Comparison of ENCODE assay signal across 8 cellular contexts in the genomic region with DNA sequence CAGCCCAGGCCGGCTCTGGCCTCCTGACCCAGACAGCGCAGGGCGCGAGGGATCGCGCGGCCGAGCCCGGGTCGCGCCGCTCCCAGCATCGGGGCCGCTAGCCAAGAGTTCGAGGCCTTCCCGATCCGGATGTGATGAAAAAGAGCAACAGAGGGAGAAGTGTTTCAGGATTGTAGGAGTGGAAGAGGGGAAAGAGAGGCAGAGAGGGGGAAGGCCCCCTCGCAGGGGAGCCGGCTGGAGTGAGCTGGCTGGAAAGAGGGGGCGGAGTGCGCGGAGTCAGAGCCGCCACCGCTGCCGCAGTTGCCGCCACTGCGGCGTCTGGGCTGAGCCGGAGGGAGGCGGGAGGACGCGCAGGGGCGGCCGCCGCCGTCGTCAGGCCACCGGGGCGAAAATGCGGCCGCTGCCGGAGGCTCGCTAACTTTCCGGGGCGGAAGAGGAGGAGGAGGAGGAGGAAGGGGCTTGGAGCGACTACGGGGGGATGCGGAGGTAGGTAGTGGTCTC. TPM values are rescaled to one million over a fixed set of nuclear protein-coding genes. Genes with fewer than 3 reads are reported as not detected.
DNase-seq lines count a peak whose midpoint lies in the region; ATAC-seq and TF ChIP-seq lines count a peak whose summit lies in the region.

No MANE protein-coding gene starts in this region.

- ATAC-seq in natural killer cell treated with Interleukin-12 subunit alpha and Interleukin-12 subunit beta and Interleukin-15 and Interleukin-18, amount 100 ng/mL, for 72 hours: peak; percentile 81 to 88

- TF ChIP-seq CTCF in GM12875 (IDR thresholded peaks at IDR 0.05; ENCODE audit: borderline replicate concordance, insufficient read depth, low read depth, low read length) (no peak), HEK293 (tag by site-specific recombination; IDR thresholded peaks at IDR 0.05) (peak; percentile 23; the same call in 1 of the 2 replicates), esophagus muscularis mucosa (IDR thresholded peaks at IDR 0.05) (no peak)

- no peaks in the 10 kb centered on the region for H3K27me3 Mint-ChIP-seq in natural killer cell treated with Interleukin-12 subunit alpha and Interleukin-12 subunit beta and Interleukin-15 and Interleukin-18, amount 100 ng/mL, for 72 hours

- H3K27me3 ChIP-seq in esophagus muscularis mucosa: no peaks in the 10 kb centered on the region

- peak overlapping the region; percentile 87 for H3K4me3 ChIP-seq in GM12875 (ENCODE audit: low read depth, low read length)
- H3K4me3 ChIP-seq in HEK293 (ENCODE audit: low read depth, low read length): peak overlapping the region; percentile 87
- H3K4me3 ChIP-seq in esophagus muscularis mucosa: peak overlapping the region; percentile 75 to 91 (median 88)

- peaks cover 46 to 58% of the 10 kb centered on the region in 2 donors for H3K4me1 Mint-ChIP-seq in natural killer cell treated with Interleukin-12 subunit alpha and Interleukin-12 subunit beta and Interleukin-15 and Interleukin-18, amount 100 ng/mL, for 72 hours (ENCODE audit: low read depth in 2 of 2)

- DNase-seq in NCI-H1105 treated with DMSO at 0.1 percent for 48 hours (lab: John Stamatoyannopoulos, UW) (peak; percentile 24), activated T-cell treated with anti-CD3 and anti-CD28 coated beads for 48 hours (ENCODE audit: low read depth) (peak; percentile 70), esophagus muscularis mucosa (ENCODE audit: extremely low spot score) (no peak), stromal cell of bone marrow (ENCODE audit: low read depth) (peak; percentile 48), GOT3 (lab: John Stamatoyannopoulos, UW) (no peak)
- DNase-seq in natural killer cell treated with Interleukin-12 subunit alpha and Interleukin-12 subunit beta and Interleukin-15 and Interleukin-18, amount 100 ng/mL, for 72 hours (ENCODE audit: low spot score): peak; percentile 86

- no peak for TF ChIP-seq EP300 in esophagus muscularis mucosa (IDR thresholded peaks at IDR 0.05)

- peak overlapping the region; percentile 99 for H3K4me3 Mint-ChIP-seq in natural killer cell treated with Interleukin-12 subunit alpha and Interleukin-12 subunit beta and Interleukin-15 and Interleukin-18, amount 100 ng/mL, for 72 hours

- intact Hi-C loops in esophagus muscularis mucosa (cut with DNase I): loop anchor here (5.0 kb wide), 1 partner anchor 85 kb away; no protein-coding TSS in a partner anchor

- CTCF ChIA-PET in HEK293 (lab: Yijun Ruan, JAX): no interaction called here

- H3K9me3 Mint-ChIP-seq in natural killer cell treated with Interleukin-12 subunit alpha and Interleukin-12 subunit beta and Interleukin-15 and Interleukin-18, amount 100 ng/mL, for 72 hours: no peaks in the 10 kb centered on the region

- H3K36me3 ChIP-seq in HEK293 (ENCODE audit: control insufficient read depth in 2 of 2, insufficient read depth in 1 of 2, low read length in 2 of 2) (no peaks in the 10 kb centered on the region; a peak in 1 of 3 replicates), esophagus muscularis mucosa (no peaks in the 10 kb centered on the region)

- peak overlapping the region; percentile 86 for H3K27ac ChIP-seq in HEK293 (ENCODE audit: extremely low read depth, low read depth, low read length)
- peak overlapping the region; percentile 86 to 96 (median 94) for H3K27ac ChIP-seq in esophagus muscularis mucosa (replicated peaks in 1 of 4)

- POLR2A ChIA-PET in HEK293 (lab: Yijun Ruan, JAX): interaction anchor here (0.6 kb wide), 1 partner anchor 49 kb away, joined by 3 read pairs; no protein-coding TSS in a partner anchor

- no peaks in the 10 kb centered on the region for H3K9me3 ChIP-seq in HEK293 (ENCODE audit: control insufficient read depth, insufficient read depth, low read depth, low read length)
- H3K9me3 ChIP-seq in esophagus muscularis mucosa: no peaks in the 10 kb centered on the region

- 0% methylated on average over 35 of the region's 48 CpGs for WGBS in esophagus muscularis mucosa

- peaks cover 4% of the 10 kb centered on the region; the same call in 1 of the 2 replicates for H3K4me1 ChIP-seq in HEK293 (ENCODE audit: control insufficient read depth, insufficient read depth, low read length)
- peaks cover 14 to 45% (median 43%) of the 10 kb centered on the region in 4 donors for H3K4me1 ChIP-seq in esophagus muscularis mucosa

- peak overlapping the region; percentile 99 to 100 for H3K27ac Mint-ChIP-seq in natural killer cell treated with Interleukin-12 subunit alpha and Interleukin-12 subunit beta and Interleukin-15 and Interleukin-18, amount 100 ng/mL, for 72 hours

- no peak for TF ChIP-seq POLR2A in esophagus muscularis mucosa (IDR thresholded peaks at IDR 0.05; ENCODE audit: low read depth)

- peaks cover 4% of the 10 kb centered on the region for H3K36me3 Mint-ChIP-seq in natural killer cell treated with Interleukin-12 subunit alpha and Interleukin-12 subunit beta and Interleukin-15 and Interleukin-18, amount 100 ng/mL, for 72 hours

TF ChIP-seq in HEK293, 187 proteins besides CTCF, POLR2A, EP300 and RAD21 (continues in another document):
- TF ChIP-seq ZNF394 (tag by site-specific recombination; IDR thresholded peaks at IDR 0.05; ENCODE audit: borderline replicate concordance): peak; percentile 35; the same call in 1 of the 2 replicates
- TF ChIP-seq ZNF654 (tag by site-specific recombination; IDR thresholded peaks at IDR 0.05; ENCODE audit: low read depth): no peak
- TF ChIP-seq ZNF354C (tag by site-specific recombination; IDR thresholded peaks at IDR 0.05; ENCODE audit: borderline replicate concordance, low read depth): no peak
- no peak for TF ChIP-seq ZNF510 (tag by site-specific recombination; IDR thresholded peaks at IDR 0.05; ENCODE audit: insufficient replicate concordance)
- no peak for TF ChIP-seq TCF7L2 (IDR thresholded peaks at IDR 0.05; ENCODE audit: borderline replicate concordance, low read depth, low read length)
- TF ChIP-seq ZFP69B (tag by site-specific recombination; IDR thresholded peaks at IDR 0.05): 0 out of 2 replicates have a peak, but pooled peaks have one; percentile 46
- TF ChIP-seq SP7 (tag by site-specific recombination; IDR thresholded peaks at IDR 0.05): peak; percentile 62
- TF ChIP-seq ZNF600 (tag by site-specific recombination; IDR thresholded peaks at IDR 0.05): peak; percentile 88
- TF ChIP-seq, protein P1, sequence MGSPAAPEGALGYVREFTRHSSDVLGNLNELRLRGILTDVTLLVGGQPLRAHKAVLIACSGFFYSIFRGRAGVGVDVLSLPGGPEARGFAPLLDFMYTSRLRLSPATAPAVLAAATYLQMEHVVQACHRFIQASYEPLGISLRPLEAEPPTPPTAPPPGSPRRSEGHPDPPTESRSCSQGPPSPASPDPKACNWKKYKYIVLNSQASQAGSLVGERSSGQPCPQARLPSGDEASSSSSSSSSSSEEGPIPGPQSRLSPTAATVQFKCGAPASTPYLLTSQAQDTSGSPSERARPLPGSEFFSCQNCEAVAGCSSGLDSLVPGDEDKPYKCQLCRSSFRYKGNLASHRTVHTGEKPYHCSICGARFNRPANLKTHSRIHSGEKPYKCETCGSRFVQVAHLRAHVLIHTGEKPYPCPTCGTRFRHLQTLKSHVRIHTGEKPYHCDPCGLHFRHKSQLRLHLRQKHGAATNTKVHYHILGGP (tag by site-specific recombination; IDR thresholded peaks at IDR 0.05): no peak
- 0 out of 2 replicates have a peak, but pooled peaks have one; percentile 32 for TF ChIP-seq ZNF391 (tag by site-specific recombination; IDR thresholded peaks at IDR 0.05; ENCODE audit: borderline replicate concordance, low read depth)
- TF ChIP-seq SCRT2 (tag by site-specific recombination; IDR thresholded peaks at IDR 0.05): 0 out of 2 replicates have a peak, but pooled peaks have one; percentile 17
- no peak for TF ChIP-seq ZNF292 (tag by site-specific recombination; IDR thresholded peaks at IDR 0.05; ENCODE audit: borderline replicate concordance, low read depth)
- TF ChIP-seq GLIS2 (tag by site-specific recombination; IDR thresholded peaks at IDR 0.05): peak; percentile 82
- TF ChIP-seq ZNF560 (tag by site-specific recombination; IDR thresholded peaks at IDR 0.05; ENCODE audit: borderline replicate concordance): no peak
- peak; percentile 20; the same call in 1 of the 2 replicates for TF ChIP-seq ZNF701 (tag by site-specific recombination; IDR thresholded peaks at IDR 0.05)
- TF ChIP-seq, protein P2, sequence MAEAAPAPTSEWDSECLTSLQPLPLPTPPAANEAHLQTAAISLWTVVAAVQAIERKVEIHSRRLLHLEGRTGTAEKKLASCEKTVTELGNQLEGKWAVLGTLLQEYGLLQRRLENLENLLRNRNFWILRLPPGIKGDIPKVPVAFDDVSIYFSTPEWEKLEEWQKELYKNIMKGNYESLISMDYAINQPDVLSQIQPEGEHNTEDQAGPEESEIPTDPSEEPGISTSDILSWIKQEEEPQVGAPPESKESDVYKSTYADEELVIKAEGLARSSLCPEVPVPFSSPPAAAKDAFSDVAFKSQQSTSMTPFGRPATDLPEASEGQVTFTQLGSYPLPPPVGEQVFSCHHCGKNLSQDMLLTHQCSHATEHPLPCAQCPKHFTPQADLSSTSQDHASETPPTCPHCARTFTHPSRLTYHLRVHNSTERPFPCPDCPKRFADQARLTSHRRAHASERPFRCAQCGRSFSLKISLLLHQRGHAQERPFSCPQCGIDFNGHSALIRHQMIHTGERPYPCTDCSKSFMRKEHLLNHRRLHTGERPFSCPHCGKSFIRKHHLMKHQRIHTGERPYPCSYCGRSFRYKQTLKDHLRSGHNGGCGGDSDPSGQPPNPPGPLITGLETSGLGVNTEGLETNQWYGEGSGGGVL (tag by site-specific recombination; IDR thresholded peaks at IDR 0.05): peak; percentile 97

RNA-seq across cellular contexts. Expression of a gene that starts 0.3 kb away (rescaled TPM):
- 10 to 100 TPM; 34.5 to 71.3 (median 36.5) TPM for total RNA-seq in esophagus muscularis mucosa
- 100 to 1,000 TPM in 1 of 2 donors, 10 to 100 TPM in 1; 67.0 to 109 TPM for total RNA-seq in natural killer cell treated with Interleukin-12 subunit alpha and Interleukin-12 subunit beta and Interleukin-15 and Interleukin-18, amount 100 ng/mL, for 72 hours

Comparison
In these comparisons a context has a peak if more than half of its experiments do, and no peak if none do; other contexts are left out.
1. DNase-seq: peak in NCI-H1105 treated with DMSO at 0.1 percent for 48 hours (single experiment), activated T-cell treated with anti-CD3 and anti-CD28 coated beads for 48 hours (single experiment), natural killer cell treated with Interleukin-12 subunit alpha and Interleukin-12 subunit beta and Interleukin-15 and Interleukin-18, amount 100 ng/mL, for 72 hours (single experiment) and stromal cell of bone marrow (single experiment); none in esophagus muscularis mucosa (single experiment) and GOT3 (single experiment).
2. Peak in every context shown above with its lines, with median percentiles within 50 percentile points of each other: H3K4me3 ChIP-seq.